ENCODE assay signal across 25 cellular contexts in the genomic region with DNA sequence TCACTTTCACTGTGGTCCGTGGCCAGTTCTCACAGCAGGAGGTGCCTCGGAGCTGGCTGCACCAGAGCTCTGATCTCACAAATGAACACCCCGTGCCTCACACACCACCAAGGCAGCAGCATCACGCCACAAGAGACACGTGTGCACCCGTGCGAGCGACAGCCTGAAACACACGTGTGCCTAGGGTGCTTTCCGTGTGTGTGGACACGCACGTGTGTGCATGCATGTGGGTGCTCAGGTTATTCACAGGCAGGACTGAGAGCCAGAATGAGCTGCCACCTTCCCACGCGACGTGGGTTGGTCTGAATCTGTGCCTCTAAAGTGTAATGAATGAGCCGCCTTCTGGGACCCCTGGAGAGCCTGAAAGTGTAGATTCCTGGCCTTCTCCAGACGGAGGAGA.
"Had no signal": no experiment of that assay in that cellular context is flagged by ENCODE, and none has a peak within 500 bp of the region (broad histone marks: within the 10 kb centered on the region; RNA-seq: fewer than 3 reads in every experiment).

No MANE protein-coding gene starts in this region.

- H3K4me3 Mint-ChIP-seq: activated CD4-positive, alpha-beta memory T cell treated with anti-CD3 and anti-CD28 coated beads, Interleukin-2, amount 10 ng/mL, durations not matched to agents 7 days and 5 days; activated naive CD8-positive, alpha-beta T cell treated with anti-CD3 and anti-CD28 coated beads, Interleukin-2, amount 10 ng/mL, durations not matched to agents 7 days and 5 days; activated T-cell treated with anti-CD3 and anti-CD28 coated beads, Interleukin-2, amount 50 U/mL, for 72 hours; brain; central memory CD8-positive, alpha-beta T cell; endodermal cell had no signal

- H3K27ac Mint-ChIP-seq: activated CD4-positive, alpha-beta memory T cell treated with anti-CD3 and anti-CD28 coated beads, Interleukin-2, amount 10 ng/mL, durations not matched to agents 7 days and 5 days; activated naive CD8-positive, alpha-beta T cell treated with anti-CD3 and anti-CD28 coated beads, Interleukin-2, amount 10 ng/mL, durations not matched to agents 7 days and 5 days; activated T-cell treated with anti-CD3 and anti-CD28 coated beads, Interleukin-2, amount 50 U/mL, for 72 hours; brain; endodermal cell had no signal

- DNase-seq: activated CD4-positive, alpha-beta memory T cell treated with anti-CD3 and anti-CD28 coated beads, Interleukin-2, amount 10 ng/mL, durations not matched to agents 7 days and 5 days; activated CD4-positive, alpha-beta T cell treated with anti-CD3 and anti-CD28 coated beads for 48 hours; activated CD4-positive, CD25-positive, alpha-beta regulatory T cell; activated gamma-delta T cell; activated naive CD8-positive, alpha-beta T cell treated with anti-CD3 and anti-CD28 coated beads, Interleukin-2, amount 10 ng/mL, durations not matched to agents 7 days and 5 days; activated T-cell treated with anti-CD3 and anti-CD28 coated beads, Interleukin-2, amount 50 U/mL, for 72 hours; colonic mucosa; endodermal cell; islet precursor cell; left colon; lower lobe of right lung; ovary; psoas muscle; right cardiac atrium; stomach; T-helper 1 cell; T1000; trophoblast cell had no signal

- H3K27me3 Mint-ChIP-seq: activated CD4-positive, alpha-beta memory T cell treated with anti-CD3 and anti-CD28 coated beads, Interleukin-2, amount 10 ng/mL, durations not matched to agents 7 days and 5 days; activated naive CD8-positive, alpha-beta T cell treated with anti-CD3 and anti-CD28 coated beads, Interleukin-2, amount 10 ng/mL, durations not matched to agents 7 days and 5 days; central memory CD8-positive, alpha-beta T cell had no signal

- H3K27ac ChIP-seq: colonic mucosa, epithelial cell of prostate, foreskin keratinocyte, hepatocyte, lower lobe of right lung, ovary, psoas muscle, skin epidermis, stomach had no signal

- H3K4me3 ChIP-seq: colonic mucosa, hepatocyte, lower lobe of right lung, ovary, psoas muscle, skin epidermis, stomach had no signal

- H3K9me3 Mint-ChIP-seq: activated CD4-positive, alpha-beta memory T cell treated with anti-CD3 and anti-CD28 coated beads, Interleukin-2, amount 10 ng/mL, durations not matched to agents 7 days and 5 days; activated naive CD8-positive, alpha-beta T cell treated with anti-CD3 and anti-CD28 coated beads, Interleukin-2, amount 10 ng/mL, durations not matched to agents 7 days and 5 days; activated T-cell treated with anti-CD3 and anti-CD28 coated beads, Interleukin-2, amount 50 U/mL, for 72 hours; central memory CD8-positive, alpha-beta T cell had no signal

- H3K27me3 ChIP-seq: colonic mucosa, foreskin keratinocyte, hepatocyte, ovary, stomach had no signal

- ATAC-seq: activated T-cell treated with anti-CD3 and anti-CD28 coated beads, Interleukin-2, amount 50 U/mL, for 72 hours; foreskin keratinocyte; left colon; lower lobe of right lung; psoas muscle; right cardiac atrium; SK-N-SH treated with all-trans-retinoic acid at 6 μM for 48 hours had no signal

- H3K4me1 ChIP-seq: colonic mucosa, foreskin keratinocyte had no signal

- H3K4me1 Mint-ChIP-seq: endodermal cell had no signal

- H3K9me3 ChIP-seq: colonic mucosa, lower lobe of right lung, ovary, psoas muscle, stomach had no signal

- H3K36me3 ChIP-seq: colonic mucosa, ovary had no signal
